In genomic region chr19:47780215-47780551, GRCh38 we compare ENCODE assay signal across 9 cellular contexts. TPM values are rescaled to one million over a fixed set of nuclear protein-coding genes. Genes with fewer than 3 reads are reported as not detected.
DNase-seq lines count a peak whose midpoint lies in the region; ATAC-seq and TF ChIP-seq lines count a peak whose summit lies in the region.
"Had no signal": no experiment of that assay in that cellular context is flagged by ENCODE, and none has a peak within 500 bp of the region (broad histone marks: within the 10 kb centered on the region; RNA-seq: fewer than 3 reads in every experiment).

No MANE protein-coding gene starts in this region.

- H3K36me3 ChIP-seq in NT2/D1 (ENCODE audit: insufficient read depth, insufficient read length, low read length): peaks cover 44% of the 10 kb centered on the region

- H3K27me3 Mint-ChIP-seq in effector memory CD8-positive, alpha-beta T cell: no peaks in the 10 kb centered on the region
- peaks cover 3% of the 10 kb centered on the region for H3K27me3 Mint-ChIP-seq in nephron progenitor cell (ENCODE audit: low read depth, poor library complexity)

- H3K9me3 ChIP-seq in AG04450 (ENCODE audit: control insufficient read depth, insufficient read depth, low read length) (no peaks in the 10 kb centered on the region; the same call in 1 of the 2 replicates), NT2/D1 (ENCODE audit: insufficient read depth, low read length) (no peaks in the 10 kb centered on the region)

- H3K9me3 Mint-ChIP-seq in effector memory CD8-positive, alpha-beta T cell: no peaks in the 10 kb centered on the region
- H3K9me3 Mint-ChIP-seq in nephron progenitor cell: no peaks in the 10 kb centered on the region

- peak overlapping the region; percentile 92 to 94 for H3K4me3 Mint-ChIP-seq in effector memory CD8-positive, alpha-beta T cell
- peak overlapping the region; percentile 87 for H3K4me3 Mint-ChIP-seq in nephron progenitor cell

- TF ChIP-seq CTCF in AG04450 (IDR thresholded peaks at IDR 0.05; ENCODE audit: low read depth, low read length) (no peak), nephron progenitor cell (IDR thresholded peaks at IDR 0.05) (no peak)

- ATAC-seq in effector memory CD8-positive, alpha-beta T cell (replicated peaks): no peak
- ATAC-seq in HG03442 (IDR thresholded peaks at IDR 0.05; ENCODE audit: unreplicated experiment) (no peak), GM21717 (IDR thresholded peaks at IDR 0.05; ENCODE audit: unreplicated experiment) (no peak)

- no peaks in the 10 kb centered on the region for H3K27me3 ChIP-seq in AG04450 (ENCODE audit: control insufficient read depth, insufficient read depth, low read length)
- H3K27me3 ChIP-seq in NT2/D1 (ENCODE audit: insufficient read depth, insufficient read length): no peaks in the 10 kb centered on the region

- H3K4me1 Mint-ChIP-seq in effector memory CD8-positive, alpha-beta T cell (ENCODE audit: low read depth in 2 of 2): peaks cover 19 to 25% of the 10 kb centered on the region in 2 donors
- H3K4me1 Mint-ChIP-seq in nephron progenitor cell: peaks cover 25% of the 10 kb centered on the region

- peaks cover 23% of the 10 kb centered on the region for H3K36me3 Mint-ChIP-seq in effector memory CD8-positive, alpha-beta T cell (ENCODE audit: insufficient read depth)
- peaks cover 32% of the 10 kb centered on the region for H3K36me3 Mint-ChIP-seq in nephron progenitor cell (ENCODE audit: low read depth)

- H3K27ac Mint-ChIP-seq in effector memory CD8-positive, alpha-beta T cell: peak overlapping the region; percentile 95 to 97
- no peak overlapping the region for H3K27ac Mint-ChIP-seq in nephron progenitor cell

- POLR2A ChIA-PET in AG04450 (lab: Yijun Ruan, JAX): no interaction called here

- CTCF ChIA-PET in AG04450 (lab: Charles Lee): no interaction called here

- peak overlapping the region; percentile 64 for H3K9ac ChIP-seq in NT2/D1 (ENCODE audit: insufficient read length, low read depth)

- peaks cover 7% of the 10 kb centered on the region for H3K4me1 ChIP-seq in NT2/D1 (ENCODE audit: insufficient read depth, insufficient read length)

- peak overlapping the region; percentile 94; the same call in 1 of the 2 replicates for H3K4me3 ChIP-seq in AG04450 (ENCODE audit: low read depth, low read length)
- H3K4me3 ChIP-seq in NT2/D1 (ENCODE audit: insufficient read length, low read depth): peak overlapping the region; percentile 82

- no peak overlapping the region for H3K27ac ChIP-seq in AG04450 (ENCODE audit: low read depth, low read length)

- DNase-seq in AG04450 (ENCODE audit: low read depth, low spot score): no peak
- DNase-seq in NT2/D1 (ENCODE audit: low read depth, low spot score): no peak
- no peak for DNase-seq in effector memory CD8-positive, alpha-beta T cell
- DNase-seq in nephron progenitor cell: no peak
- DNase-seq in NCI-H1092 (lab: John Stamatoyannopoulos, UW): no peak
- no peak for DNase-seq in NCI-H524 treated with DMSO at 0.1 percent for 48 hours (lab: John Stamatoyannopoulos, UW)
- DNase-seq: activated CD4-positive, alpha-beta T cell treated with anti-CD3 and anti-CD28 coated beads, Interleukin-2, amount 50 U/mL, for 4 hours had no signal

RNA-seq across cellular contexts. Expression of gene SELENOW, which starts 1.7 kb away (rescaled TPM):
- polyA plus RNA-seq in AG04450 (2011; rRNA removed): 177 and 221 TPM in 2 replicates
- polyA minus RNA-seq in AG04450 (2011; rRNA and poly(A)+ RNA removed): 41.9 and 49.2 TPM in 2 replicates

RNA-seq across cellular contexts. Expression of gene TPRX1, which starts 24.2 kb away (rescaled TPM):
- polyA plus RNA-seq in AG04450 (2011; rRNA removed): not detected in 2 replicates
- not detected in 2 replicates for polyA minus RNA-seq in AG04450 (2011; rRNA and poly(A)+ RNA removed)

RNA-seq across cellular contexts. Expression of gene NOP53, which starts 34.8 kb away (rescaled TPM):
- polyA plus RNA-seq in AG04450 (2011; rRNA removed): 114 and 123 TPM in 2 replicates
- 45.4 and 46.5 TPM in 2 replicates for polyA minus RNA-seq in AG04450 (2011; rRNA and poly(A)+ RNA removed)

RNA-seq across cellular contexts. Expression of gene CRX, which starts 41.6 kb away (rescaled TPM):
- polyA plus RNA-seq in AG04450 (2011; rRNA removed): not detected in 2 replicates
- not detected in 2 replicates for polyA minus RNA-seq in AG04450 (2011; rRNA and poly(A)+ RNA removed)
